ENCODE assay signal across 9 cellular contexts in genomic region chr6:17417817-17418216, GRCh38. TPM values are rescaled to one million over a fixed set of nuclear protein-coding genes. Genes with fewer than 3 reads are reported as not detected.
DNase-seq lines count a peak whose midpoint lies in the region; ATAC-seq and TF ChIP-seq lines count a peak whose summit lies in the region.
"Had no signal": no experiment of that assay in that cellular context is flagged by ENCODE, and none has a peak within 500 bp of the region (broad histone marks: within the 10 kb centered on the region; RNA-seq: fewer than 3 reads in every experiment).

No MANE protein-coding gene starts in this region.

- no peak for TF ChIP-seq CTCF in HFFc6 (IDR thresholded peaks at IDR 0.05)
- TF ChIP-seq CTCF in thoracic aorta (IDR thresholded peaks at IDR 0.05), result no peak

- H3K4me1 ChIP-seq in thoracic aorta (ENCODE audit: control insufficient read depth in 1 of 2, low read depth in 2 of 2), result peaks cover 15 to 32% of the 10 kb centered on the region in 2 donors

- peaks cover 89% of the 10 kb centered on the region for H3K4me1 Mint-ChIP-seq in HFFc6 (ENCODE audit: low read depth)
- H3K4me1 Mint-ChIP-seq in activated naive CD8-positive, alpha-beta T cell treated with anti-CD3 and anti-CD28 coated beads for 36 hours, result no peaks in the 10 kb centered on the region

- peaks cover 38% of the 10 kb centered on the region for H3K36me3 Mint-ChIP-seq in HFFc6 (ENCODE audit: low read depth)
- no peaks in the 10 kb centered on the region for H3K36me3 Mint-ChIP-seq in activated naive CD8-positive, alpha-beta T cell treated with anti-CD3 and anti-CD28 coated beads for 36 hours

- H3K27me3 ChIP-seq in thoracic aorta (replicated peaks; ENCODE audit: insufficient read depth), result no peaks in the 10 kb centered on the region

- no peaks in the 10 kb centered on the region for H3K36me3 ChIP-seq in thoracic aorta

- ATAC-seq in thoracic aorta (ENCODE audit: insufficient number of reproducible peaks, low FRiP score, low read depth) (peak; percentile 45), HG03045 (IDR thresholded peaks at IDR 0.05; ENCODE audit: unreplicated experiment) (no peak)

- DNase-seq in HFFc6, result peak; percentile 91
- DNase-seq in astrocyte of the hippocampus (ENCODE audit: low read depth, low spot score), result peak; percentile 97
- DNase-seq in iPS DF 4.7 (ENCODE audit: extremely low read depth, low spot score), result peak; percentile 64
- DNase-seq in thoracic aorta (ENCODE audit: low spot score), result no peak
- no peak for DNase-seq in NCI-H146 (lab: John Stamatoyannopoulos, UW)
- no peak for DNase-seq in activated naive CD8-positive, alpha-beta T cell treated with anti-CD3 and anti-CD28 coated beads for 36 hours
- DNase-seq in activated CD4-positive, CD25-positive, alpha-beta regulatory T cell treated with anti-CD3 and anti-CD28 coated beads, Interleukin-2, amount 50 U/mL, for 72 hours, result no peak
- DNase-seq: activated gamma-delta T cell had no signal

- H3K27ac Mint-ChIP-seq in HFFc6, result peak overlapping the region; percentile 94
- no peak overlapping the region for H3K27ac Mint-ChIP-seq in activated naive CD8-positive, alpha-beta T cell treated with anti-CD3 and anti-CD28 coated beads for 36 hours

- H3K4me3 ChIP-seq in thoracic aorta, result peak overlapping the region; percentile 60

- H3K27me3 Mint-ChIP-seq in HFFc6 (ENCODE audit: insufficient read depth), result peaks cover 2% of the 10 kb centered on the region
- H3K27me3 Mint-ChIP-seq in activated naive CD8-positive, alpha-beta T cell treated with anti-CD3 and anti-CD28 coated beads for 36 hours, result peaks cover 6% of the 10 kb centered on the region

- H3K9me3 Mint-ChIP-seq in HFFc6, result no peaks in the 10 kb centered on the region
- no peaks in the 10 kb centered on the region for H3K9me3 Mint-ChIP-seq in activated naive CD8-positive, alpha-beta T cell treated with anti-CD3 and anti-CD28 coated beads for 36 hours

- no peaks in the 10 kb centered on the region for H3K9me3 ChIP-seq in thoracic aorta

- H3K4me3 Mint-ChIP-seq in HFFc6, result peak overlapping the region; percentile 89
- no peak overlapping the region for H3K4me3 Mint-ChIP-seq in activated naive CD8-positive, alpha-beta T cell treated with anti-CD3 and anti-CD28 coated beads for 36 hours

- peak overlapping the region; percentile 67 to 69 for H3K27ac ChIP-seq in thoracic aorta

RNA-seq across cellular contexts. Expression of gene CAP2, which starts 24.4 kb away (rescaled TPM):
- 10 to 100 TPM; 65.1 to 82.3 (median 67.9) TPM for total RNA-seq in HFFc6 (2021; fragmentation: NEBNext Ultra II Directional; extraction: Animal tissue kit (Norgen Biotek cat#: 25700))
- 10 to 100 TPM; 20.6 to 20.8 TPM for total RNA-seq in thoracic aorta
- total RNA-seq in activated naive CD8-positive, alpha-beta T cell treated with anti-CD3 and anti-CD28 coated beads for 36 hours, result not detected

Comparison
In these comparisons a context has a peak if more than half of its experiments do, and no peak if none do; other contexts are left out.
1. DNase-seq: peak in HFFc6 (single experiment), astrocyte of the hippocampus (single experiment) and iPS DF 4.7 (single experiment); none in thoracic aorta (single experiment), NCI-H146 (single experiment), activated naive CD8-positive, alpha-beta T cell treated with anti-CD3 and anti-CD28 coated beads for 36 hours (single experiment) and activated CD4-positive, CD25-positive, alpha-beta regulatory T cell treated with anti-CD3 and anti-CD28 coated beads, Interleukin-2, amount 50 U/mL, for 72 hours (single experiment).
2. RNA of gene CAP2, which starts 24.4 kb away (total RNA-seq): 65.1 to 82.3 TPM in HFFc6 and 20.6 to 20.8 TPM in thoracic aorta; not detected in activated naive CD8-positive, alpha-beta T cell treated with anti-CD3 and anti-CD28 coated beads for 36 hours; every median in the first group is over 10 times any median in the second.